ENCODE assay signal across 1 cellular context in the genomic region with DNA sequence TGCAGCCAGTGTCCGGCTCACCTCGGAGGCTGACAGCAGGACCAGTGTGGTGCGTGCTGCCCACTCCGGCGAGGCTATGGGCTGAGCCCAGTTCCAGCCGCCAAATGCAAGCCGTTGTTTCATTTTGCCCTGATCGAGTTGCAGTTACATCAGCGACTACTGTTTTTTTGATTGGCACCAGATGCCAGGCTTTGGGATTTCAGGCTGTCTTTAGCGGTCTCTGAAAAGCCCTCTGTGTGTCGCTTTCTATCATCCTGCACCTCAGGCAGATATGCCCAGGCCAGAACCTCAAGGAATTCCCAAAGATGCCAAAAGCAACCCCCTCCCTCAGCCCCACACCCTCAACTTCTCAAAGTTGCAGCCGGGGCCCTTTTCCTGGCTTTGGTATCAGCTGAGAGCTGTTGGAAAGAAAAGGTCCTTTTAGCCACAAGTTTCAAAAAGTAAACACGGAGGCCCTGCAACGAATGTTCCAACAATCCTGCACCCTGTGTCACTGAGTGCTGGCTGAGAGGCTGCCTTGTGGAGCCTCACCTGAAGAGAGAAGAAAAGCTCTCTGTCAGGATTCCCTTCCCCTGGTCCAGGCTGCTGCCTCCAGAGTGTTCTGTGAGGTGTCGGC.
TF ChIP-seq lines count a peak whose summit lies in the region.

No MANE protein-coding gene starts in this region.

TF ChIP-seq in HepG2, 621 proteins besides CTCF, POLR2A, EP300 and RAD21 (continued from another document and continues in another):
- TF ChIP-seq, protein P1, sequence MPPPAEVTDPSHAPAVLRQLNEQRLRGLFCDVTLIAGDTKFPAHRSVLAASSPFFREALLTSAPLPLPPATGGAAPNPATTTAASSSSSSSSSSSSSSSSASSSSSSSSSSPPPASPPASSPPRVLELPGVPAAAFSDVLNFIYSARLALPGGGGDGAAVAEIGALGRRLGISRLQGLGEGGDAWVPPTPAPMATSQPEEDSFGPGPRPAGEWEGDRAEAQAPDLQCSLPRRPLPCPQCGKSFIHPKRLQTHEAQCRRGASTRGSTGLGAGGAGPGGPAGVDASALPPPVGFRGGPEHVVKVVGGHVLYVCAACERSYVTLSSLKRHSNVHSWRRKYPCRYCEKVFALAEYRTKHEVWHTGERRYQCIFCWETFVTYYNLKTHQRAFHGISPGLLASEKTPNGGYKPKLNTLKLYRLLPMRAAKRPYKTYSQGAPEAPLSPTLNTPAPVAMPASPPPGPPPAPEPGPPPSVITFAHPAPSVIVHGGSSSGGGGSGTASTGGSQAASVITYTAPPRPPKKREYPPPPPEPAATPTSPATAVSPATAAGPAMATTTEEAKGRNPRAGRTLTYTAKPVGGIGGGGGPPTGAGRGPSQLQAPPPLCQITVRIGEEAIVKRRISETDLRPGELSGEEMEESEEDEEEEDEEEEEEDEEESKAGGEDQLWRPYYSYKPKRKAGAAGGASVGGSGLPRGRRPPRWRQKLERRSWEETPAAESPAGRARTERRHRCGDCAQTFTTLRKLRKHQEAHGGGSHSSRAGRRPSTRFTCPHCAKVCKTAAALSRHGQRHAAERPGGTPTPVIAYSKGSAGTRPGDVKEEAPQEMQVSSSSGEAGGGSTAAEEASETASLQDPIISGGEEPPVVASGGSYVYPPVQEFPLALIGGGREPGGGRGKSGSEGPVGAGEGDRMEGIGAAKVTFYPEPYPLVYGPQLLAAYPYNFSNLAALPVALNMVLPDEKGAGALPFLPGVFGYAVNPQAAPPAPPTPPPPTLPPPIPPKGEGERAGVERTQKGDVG (CRISPR knock-in tag; IDR thresholded peaks at IDR 0.05; ENCODE audit: borderline replicate concordance) = peak; percentile 81; the same call in 1 of the 2 replicates
- TF ChIP-seq MAFG (CRISPR knock-in tag; IDR thresholded peaks at IDR 0.05) (no peak), ZNF530 (CRISPR knock-in tag; IDR thresholded peaks at IDR 0.05; ENCODE audit: low read depth) (no peak), ZFP82 (CRISPR knock-in tag; IDR thresholded peaks at IDR 0.05; ENCODE audit: borderline replicate concordance) (0 out of 2 replicates have a peak, but pooled peaks have one; percentile 7), ZNF577 (CRISPR knock-in tag; IDR thresholded peaks at IDR 0.05; ENCODE audit: borderline replicate concordance, low read depth) (no peak), THYN1 (CRISPR knock-in tag; IDR thresholded peaks at IDR 0.05; ENCODE audit: borderline replicate concordance, low read depth) (no peak), JDP2 (CRISPR knock-in tag; IDR thresholded peaks at IDR 0.05; ENCODE audit: borderline replicate concordance) (no peak), ZNF224 (CRISPR knock-in tag; IDR thresholded peaks at IDR 0.05) (no peak), ATF7-NPFF (CRISPR knock-in tag; IDR thresholded peaks at IDR 0.05; ENCODE audit: low read depth) (no peak), AGO2 (optimal IDR thresholded peaks at IDR 0.05; ENCODE audit: low read depth, low read length) (no peak), AGO1 (IDR thresholded peaks at IDR 0.05; ENCODE audit: low read depth, low read length, poor library complexity, severe bottlenecking) (no peak), NCOA5 (CRISPR knock-in tag; IDR thresholded peaks at IDR 0.05) (no peak), NFIC (IDR thresholded peaks at IDR 0.05; ENCODE audit: low read length) (no peak; the same call in 1 of the 2 replicates), ZNF790 (CRISPR knock-in tag; IDR thresholded peaks at IDR 0.05; ENCODE audit: borderline replicate concordance) (no peak), SMAD1 (CRISPR knock-in tag; IDR thresholded peaks at IDR 0.05; ENCODE audit: borderline replicate concordance, low read depth) (no peak), ZKSCAN8 (CRISPR knock-in tag; IDR thresholded peaks at IDR 0.05; ENCODE audit: borderline replicate concordance) (no peak), SALL2 (CRISPR knock-in tag; IDR thresholded peaks at IDR 0.05) (no peak), POLR2AphosphoS2 (IDR thresholded peaks at IDR 0.05; ENCODE audit: low read depth, low read length) (no peak), MIER2 (CRISPR knock-in tag; IDR thresholded peaks at IDR 0.05) (no peak), ZFP36L1 (CRISPR knock-in tag; IDR thresholded peaks at IDR 0.05) (no peak), GATA4 (IDR thresholded peaks at IDR 0.05; ENCODE audit: borderline replicate concordance, low read depth) (no peak), TMF1 (CRISPR knock-in tag; IDR thresholded peaks at IDR 0.05; ENCODE audit: low read depth) (no peak), ZNF337 (CRISPR knock-in tag; IDR thresholded peaks at IDR 0.05; ENCODE audit: borderline replicate concordance, low read depth) (no peak), SMAD9 (CRISPR knock-in tag; IDR thresholded peaks at IDR 0.05) (no peak)
- TF ChIP-seq, protein P2, sequence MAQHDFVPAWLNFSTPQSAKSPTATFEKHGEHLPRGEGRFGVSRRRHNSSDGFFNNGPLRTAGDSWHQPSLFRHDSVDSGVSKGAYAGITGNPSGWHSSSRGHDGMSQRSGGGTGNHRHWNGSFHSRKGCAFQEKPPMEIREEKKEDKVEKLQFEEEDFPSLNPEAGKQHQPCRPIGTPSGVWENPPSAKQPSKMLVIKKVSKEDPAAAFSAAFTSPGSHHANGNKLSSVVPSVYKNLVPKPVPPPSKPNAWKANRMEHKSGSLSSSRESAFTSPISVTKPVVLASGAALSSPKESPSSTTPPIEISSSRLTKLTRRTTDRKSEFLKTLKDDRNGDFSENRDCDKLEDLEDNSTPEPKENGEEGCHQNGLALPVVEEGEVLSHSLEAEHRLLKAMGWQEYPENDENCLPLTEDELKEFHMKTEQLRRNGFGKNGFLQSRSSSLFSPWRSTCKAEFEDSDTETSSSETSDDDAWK (CRISPR knock-in tag; IDR thresholded peaks at IDR 0.05) = no peak
- TF ChIP-seq, protein P3, sequence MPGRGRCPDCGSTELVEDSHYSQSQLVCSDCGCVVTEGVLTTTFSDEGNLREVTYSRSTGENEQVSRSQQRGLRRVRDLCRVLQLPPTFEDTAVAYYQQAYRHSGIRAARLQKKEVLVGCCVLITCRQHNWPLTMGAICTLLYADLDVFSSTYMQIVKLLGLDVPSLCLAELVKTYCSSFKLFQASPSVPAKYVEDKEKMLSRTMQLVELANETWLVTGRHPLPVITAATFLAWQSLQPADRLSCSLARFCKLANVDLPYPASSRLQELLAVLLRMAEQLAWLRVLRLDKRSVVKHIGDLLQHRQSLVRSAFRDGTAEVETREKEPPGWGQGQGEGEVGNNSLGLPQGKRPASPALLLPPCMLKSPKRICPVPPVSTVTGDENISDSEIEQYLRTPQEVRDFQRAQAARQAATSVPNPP (CRISPR knock-in tag; IDR thresholded peaks at IDR 0.05) = no peak
- TF ChIP-seq, protein P4, sequence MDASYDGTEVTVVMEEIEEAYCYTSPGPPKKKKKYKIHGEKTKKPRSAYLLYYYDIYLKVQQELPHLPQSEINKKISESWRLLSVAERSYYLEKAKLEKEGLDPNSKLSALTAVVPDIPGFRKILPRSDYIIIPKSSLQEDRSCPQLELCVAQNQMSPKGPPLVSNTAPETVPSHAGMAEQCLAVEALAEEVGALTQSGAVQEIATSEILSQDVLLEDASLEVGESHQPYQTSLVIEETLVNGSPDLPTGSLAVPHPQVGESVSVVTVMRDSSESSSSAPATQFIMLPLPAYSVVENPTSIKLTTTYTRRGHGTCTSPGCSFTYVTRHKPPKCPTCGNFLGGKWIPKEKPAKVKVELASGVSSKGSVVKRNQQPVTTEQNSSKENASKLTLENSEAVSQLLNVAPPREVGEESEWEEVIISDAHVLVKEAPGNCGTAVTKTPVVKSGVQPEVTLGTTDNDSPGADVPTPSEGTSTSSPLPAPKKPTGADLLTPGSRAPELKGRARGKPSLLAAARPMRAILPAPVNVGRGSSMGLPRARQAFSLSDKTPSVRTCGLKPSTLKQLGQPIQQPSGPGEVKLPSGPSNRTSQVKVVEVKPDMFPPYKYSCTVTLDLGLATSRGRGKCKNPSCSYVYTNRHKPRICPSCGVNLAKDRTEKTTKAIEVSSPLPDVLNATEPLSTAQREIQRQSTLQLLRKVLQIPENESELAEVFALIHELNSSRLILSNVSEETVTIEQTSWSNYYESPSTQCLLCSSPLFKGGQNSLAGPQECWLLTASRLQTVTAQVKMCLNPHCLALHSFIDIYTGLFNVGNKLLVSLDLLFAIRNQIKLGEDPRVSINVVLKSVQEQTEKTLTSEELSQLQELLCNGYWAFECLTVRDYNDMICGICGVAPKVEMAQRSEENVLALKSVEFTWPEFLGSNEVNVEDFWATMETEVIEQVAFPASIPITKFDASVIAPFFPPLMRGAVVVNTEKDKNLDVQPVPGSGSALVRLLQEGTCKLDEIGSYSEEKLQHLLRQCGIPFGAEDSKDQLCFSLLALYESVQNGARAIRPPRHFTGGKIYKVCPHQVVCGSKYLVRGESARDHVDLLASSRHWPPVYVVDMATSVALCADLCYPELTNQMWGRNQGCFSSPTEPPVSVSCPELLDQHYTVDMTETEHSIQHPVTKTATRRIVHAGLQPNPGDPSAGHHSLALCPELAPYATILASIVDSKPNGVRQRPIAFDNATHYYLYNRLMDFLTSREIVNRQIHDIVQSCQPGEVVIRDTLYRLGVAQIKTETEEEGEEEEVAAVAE (CRISPR knock-in tag; IDR thresholded peaks at IDR 0.05; ENCODE audit: borderline replicate concordance) = no peak
- TF ChIP-seq, protein P5, sequence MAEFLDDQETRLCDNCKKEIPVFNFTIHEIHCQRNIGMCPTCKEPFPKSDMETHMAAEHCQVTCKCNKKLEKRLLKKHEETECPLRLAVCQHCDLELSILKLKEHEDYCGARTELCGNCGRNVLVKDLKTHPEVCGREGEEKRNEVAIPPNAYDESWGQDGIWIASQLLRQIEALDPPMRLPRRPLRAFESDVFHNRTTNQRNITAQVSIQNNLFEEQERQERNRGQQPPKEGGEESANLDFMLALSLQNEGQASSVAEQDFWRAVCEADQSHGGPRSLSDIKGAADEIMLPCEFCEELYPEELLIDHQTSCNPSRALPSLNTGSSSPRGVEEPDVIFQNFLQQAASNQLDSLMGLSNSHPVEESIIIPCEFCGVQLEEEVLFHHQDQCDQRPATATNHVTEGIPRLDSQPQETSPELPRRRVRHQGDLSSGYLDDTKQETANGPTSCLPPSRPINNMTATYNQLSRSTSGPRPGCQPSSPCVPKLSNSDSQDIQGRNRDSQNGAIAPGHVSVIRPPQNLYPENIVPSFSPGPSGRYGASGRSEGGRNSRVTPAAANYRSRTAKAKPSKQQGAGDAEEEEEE (CRISPR knock-in tag; IDR thresholded peaks at IDR 0.05; ENCODE audit: borderline replicate concordance) = no peak
- TF ChIP-seq, protein P6, sequence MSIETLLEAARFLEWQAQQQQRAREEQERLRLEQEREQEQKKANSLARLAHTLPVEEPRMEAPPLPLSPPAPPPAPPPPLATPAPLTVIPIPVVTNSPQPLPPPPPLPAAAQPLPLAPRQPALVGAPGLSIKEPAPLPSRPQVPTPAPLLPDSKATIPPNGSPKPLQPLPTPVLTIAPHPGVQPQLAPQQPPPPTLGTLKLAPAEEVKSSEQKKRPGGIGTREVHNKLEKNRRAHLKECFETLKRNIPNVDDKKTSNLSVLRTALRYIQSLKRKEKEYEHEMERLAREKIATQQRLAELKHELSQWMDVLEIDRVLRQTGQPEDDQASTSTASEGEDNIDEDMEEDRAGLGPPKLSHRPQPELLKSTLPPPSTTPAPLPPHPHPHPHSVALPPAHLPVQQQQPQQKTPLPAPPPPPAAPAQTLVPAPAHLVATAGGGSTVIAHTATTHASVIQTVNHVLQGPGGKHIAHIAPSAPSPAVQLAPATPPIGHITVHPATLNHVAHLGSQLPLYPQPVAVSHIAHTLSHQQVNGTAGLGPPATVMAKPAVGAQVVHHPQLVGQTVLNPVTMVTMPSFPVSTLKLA (IDR thresholded peaks at IDR 0.05) = no peak
- TF ChIP-seq, protein P7, sequence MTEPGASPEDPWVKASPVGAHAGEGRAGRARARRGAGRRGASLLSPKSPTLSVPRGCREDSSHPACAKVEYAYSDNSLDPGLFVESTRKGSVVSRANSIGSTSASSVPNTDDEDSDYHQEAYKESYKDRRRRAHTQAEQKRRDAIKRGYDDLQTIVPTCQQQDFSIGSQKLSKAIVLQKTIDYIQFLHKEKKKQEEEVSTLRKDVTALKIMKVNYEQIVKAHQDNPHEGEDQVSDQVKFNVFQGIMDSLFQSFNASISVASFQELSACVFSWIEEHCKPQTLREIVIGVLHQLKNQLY (CRISPR knock-in tag; IDR thresholded peaks at IDR 0.05) = 0 out of 2 replicates have a peak, but pooled peaks have one; percentile 52
- TF ChIP-seq, protein P8, sequence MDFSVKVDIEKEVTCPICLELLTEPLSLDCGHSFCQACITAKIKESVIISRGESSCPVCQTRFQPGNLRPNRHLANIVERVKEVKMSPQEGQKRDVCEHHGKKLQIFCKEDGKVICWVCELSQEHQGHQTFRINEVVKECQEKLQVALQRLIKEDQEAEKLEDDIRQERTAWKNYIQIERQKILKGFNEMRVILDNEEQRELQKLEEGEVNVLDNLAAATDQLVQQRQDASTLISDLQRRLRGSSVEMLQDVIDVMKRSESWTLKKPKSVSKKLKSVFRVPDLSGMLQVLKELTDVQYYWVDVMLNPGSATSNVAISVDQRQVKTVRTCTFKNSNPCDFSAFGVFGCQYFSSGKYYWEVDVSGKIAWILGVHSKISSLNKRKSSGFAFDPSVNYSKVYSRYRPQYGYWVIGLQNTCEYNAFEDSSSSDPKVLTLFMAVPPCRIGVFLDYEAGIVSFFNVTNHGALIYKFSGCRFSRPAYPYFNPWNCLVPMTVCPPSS (IDR thresholded peaks at IDR 0.05) = no peak
- TF ChIP-seq, protein P9, sequence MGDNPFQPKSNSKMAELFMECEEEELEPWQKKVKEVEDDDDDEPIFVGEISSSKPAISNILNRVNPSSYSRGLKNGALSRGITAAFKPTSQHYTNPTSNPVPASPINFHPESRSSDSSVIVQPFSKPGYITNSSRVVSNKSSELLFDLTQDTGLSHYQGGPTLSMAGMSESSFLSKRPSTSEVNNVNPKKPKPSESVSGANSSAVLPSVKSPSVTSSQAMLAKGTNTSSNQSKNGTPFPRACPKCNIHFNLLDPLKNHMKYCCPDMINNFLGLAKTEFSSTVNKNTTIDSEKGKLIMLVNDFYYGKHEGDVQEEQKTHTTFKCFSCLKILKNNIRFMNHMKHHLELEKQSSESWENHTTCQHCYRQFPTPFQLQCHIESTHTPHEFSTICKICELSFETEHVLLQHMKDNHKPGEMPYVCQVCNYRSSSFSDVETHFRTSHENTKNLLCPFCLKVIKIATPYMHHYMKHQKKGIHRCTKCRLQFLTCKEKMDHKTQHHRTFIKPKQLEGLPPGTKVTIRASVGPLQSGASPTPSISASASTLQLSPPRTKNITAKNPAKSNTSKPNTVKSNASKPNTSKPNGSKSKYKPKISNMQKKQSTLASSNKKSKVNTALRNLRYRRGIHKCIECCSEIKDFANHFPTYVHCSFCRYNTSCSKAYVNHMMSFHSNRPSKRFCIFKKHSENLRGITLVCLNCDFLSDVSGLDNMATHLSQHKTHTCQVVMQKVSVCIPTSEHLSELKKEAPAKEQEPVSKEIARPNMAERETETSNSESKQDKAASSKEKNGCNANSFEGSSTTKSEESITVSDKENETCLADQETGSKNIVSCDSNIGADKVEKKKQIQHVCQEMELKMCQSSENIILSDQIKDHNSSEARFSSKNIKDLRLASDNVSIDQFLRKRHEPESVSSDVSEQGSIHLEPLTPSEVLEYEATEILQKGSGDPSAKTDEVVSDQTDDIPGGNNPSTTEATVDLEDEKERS (CRISPR knock-in tag; IDR thresholded peaks at IDR 0.05) = no peak
- TF ChIP-seq, protein P10, sequence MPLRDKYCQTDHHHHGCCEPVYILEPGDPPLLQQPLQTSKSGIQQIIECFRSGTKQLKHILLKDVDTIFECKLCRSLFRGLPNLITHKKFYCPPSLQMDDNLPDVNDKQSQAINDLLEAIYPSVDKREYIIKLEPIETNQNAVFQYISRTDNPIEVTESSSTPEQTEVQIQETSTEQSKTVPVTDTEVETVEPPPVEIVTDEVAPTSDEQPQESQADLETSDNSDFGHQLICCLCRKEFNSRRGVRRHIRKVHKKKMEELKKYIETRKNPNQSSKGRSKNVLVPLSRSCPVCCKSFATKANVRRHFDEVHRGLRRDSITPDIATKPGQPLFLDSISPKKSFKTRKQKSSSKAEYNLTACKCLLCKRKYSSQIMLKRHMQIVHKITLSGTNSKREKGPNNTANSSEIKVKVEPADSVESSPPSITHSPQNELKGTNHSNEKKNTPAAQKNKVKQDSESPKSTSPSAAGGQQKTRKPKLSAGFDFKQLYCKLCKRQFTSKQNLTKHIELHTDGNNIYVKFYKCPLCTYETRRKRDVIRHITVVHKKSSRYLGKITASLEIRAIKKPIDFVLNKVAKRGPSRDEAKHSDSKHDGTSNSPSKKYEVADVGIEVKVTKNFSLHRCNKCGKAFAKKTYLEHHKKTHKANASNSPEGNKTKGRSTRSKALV (CRISPR knock-in tag; IDR thresholded peaks at IDR 0.05) = 0 out of 2 replicates have a peak, but pooled peaks have one; percentile 4
